Comparison of ENCODE assay signal across 9 cellular contexts in genomic region chr6:11218827-11219826, GRCh38. TPM values are rescaled to one million over a fixed set of nuclear protein-coding genes. Genes with fewer than 3 reads are reported as not detected.
DNase-seq lines count a peak whose midpoint lies in the region; ATAC-seq and TF ChIP-seq lines count a peak whose summit lies in the region.
"Had no signal": no experiment of that assay in that cellular context is flagged by ENCODE, and none has a peak within 500 bp of the region (broad histone marks: within the 10 kb centered on the region; RNA-seq: fewer than 3 reads in every experiment).

No MANE protein-coding gene starts in this region.

- peak overlapping the region; percentile 76 to 91 (median 83) for H3K27ac Mint-ChIP-seq in nephron

- H3K27ac ChIP-seq in uterus (peak overlapping the region; percentile 59 to 94), SJCRH30 (no peak overlapping the region)
- H3K27ac ChIP-seq: epithelial cell of prostate had no signal

- no peaks in the 10 kb centered on the region for H3K9me3 Mint-ChIP-seq in nephron

- peak; percentile 47 for DNase-seq in stimulated activated CD4-positive, alpha-beta T cell treated with anti-CD3 and anti-CD28 coated beads, Interleukin-1b, Interleukin-23, amount 100 ng/mL, for 48 hours
- no peak for DNase-seq in stimulated activated CD4-positive, alpha-beta T cell treated with anti-CD3 and anti-CD28 coated beads, Interleukin-2, amount 100 ng/mL, for 48 hours
- DNase-seq in foreskin melanocyte = peak; percentile 96
- DNase-seq in uterus = peak in 1 of 2 donors; percentile 62
- no peak for DNase-seq in SJCRH30
- DNase-seq in 8988T = no peak

- peaks cover 8 to 11% of the 10 kb centered on the region in 2 donors for H3K4me1 ChIP-seq in uterus
- H3K4me1 ChIP-seq in SJCRH30 = no peaks in the 10 kb centered on the region

- H3K4me1 Mint-ChIP-seq in nephron = peaks cover 59% of the 10 kb centered on the region

- H3K36me3 ChIP-seq in uterus = no peaks in the 10 kb centered on the region
- H3K36me3 ChIP-seq in SJCRH30 = no peaks in the 10 kb centered on the region

- no peak for ATAC-seq in HG02938 (IDR thresholded peaks at IDR 0.05; ENCODE audit: unreplicated experiment)

- H3K4me3 Mint-ChIP-seq in nephron = peak overlapping the region in 1 of 3 experiments; percentile 35

- TF ChIP-seq CTCF in nephron (IDR thresholded peaks at IDR 0.05; ENCODE audit: unreplicated experiment in 3 of 3) (no peak), uterus (IDR thresholded peaks at IDR 0.05) (no peak)

- H3K9me3 ChIP-seq in uterus (no peaks in the 10 kb centered on the region), SJCRH30 (replicated peaks) (no peaks in the 10 kb centered on the region)

- H3K27me3 ChIP-seq in uterus = no peaks in the 10 kb centered on the region
- no peaks in the 10 kb centered on the region for H3K27me3 ChIP-seq in SJCRH30

- peaks cover 4% of the 10 kb centered on the region for H3K36me3 Mint-ChIP-seq in nephron (ENCODE audit: low read depth)

- H3K4me3 ChIP-seq in uterus = no peak overlapping the region
- no peak overlapping the region for H3K4me3 ChIP-seq in SJCRH30

- intact Hi-C loops in uterus (cut with DNase I; ENCODE audit: low total_unique reads) = no loop called here

- no peaks in the 10 kb centered on the region for H3K27me3 Mint-ChIP-seq in nephron (ENCODE audit: low read depth)

- peak; percentile 22 to 63 for TF ChIP-seq POLR2A in uterus (IDR thresholded peaks at IDR 0.05)

RNA-seq across cellular contexts. Expression of gene NEDD9, which starts 13.3 kb away (rescaled TPM):
- total RNA-seq in uterus = 10 to 100 TPM; 36.2 to 99.1 (median 70.2) TPM
- total RNA-seq in SJCRH30 (2014; rRNA removed; shearing (Covaris generic)) = 0.42 and 0.71 TPM in 2 replicates

Comparison
In these comparisons a context has a peak if more than half of its experiments do, and no peak if none do; other contexts are left out.
1. DNase-seq: peak in stimulated activated CD4-positive, alpha-beta T cell treated with anti-CD3 and anti-CD28 coated beads, Interleukin-1b, Interleukin-23, amount 100 ng/mL, for 48 hours (single experiment) and foreskin melanocyte (single experiment); none in stimulated activated CD4-positive, alpha-beta T cell treated with anti-CD3 and anti-CD28 coated beads, Interleukin-2, amount 100 ng/mL, for 48 hours (0 of 2), SJCRH30 (0 of 2) and 8988T (single experiment).
2. RNA of gene NEDD9, which starts 13.3 kb away (total RNA-seq): 36.2 to 99.1 TPM in uterus; 0.42 to 0.71 TPM in SJCRH30; every median in the first group is over 10 times any median in the second.